In the genomic region with DNA sequence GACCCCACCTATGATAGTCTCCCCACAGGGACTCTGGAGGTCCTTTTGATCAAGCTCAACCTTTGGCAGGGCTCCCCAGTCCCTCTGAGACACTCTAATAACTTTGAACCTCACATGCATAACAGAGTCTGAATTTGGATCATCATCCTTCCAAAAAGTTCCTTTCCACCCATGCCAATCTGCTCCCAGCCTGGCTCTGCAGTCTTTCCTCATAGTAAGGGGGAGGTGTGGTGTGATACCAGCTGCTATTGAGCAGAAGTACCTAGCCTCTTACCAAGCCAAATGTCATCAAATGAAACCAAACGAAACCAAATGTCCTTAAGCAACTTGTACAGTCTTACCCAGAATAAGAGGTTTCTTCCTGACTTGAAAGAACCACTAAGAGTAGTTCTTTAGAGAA, we compare ENCODE assay signal across 21 cellular contexts. TPM values are rescaled to one million over a fixed set of nuclear protein-coding genes. Genes with fewer than 3 reads are reported as not detected.
DNase-seq lines count a peak whose midpoint lies in the region; ATAC-seq lines count a peak whose summit lies in the region.
"Had no signal": no experiment of that assay in that cellular context is flagged by ENCODE, and none has a peak within 500 bp of the region (broad histone marks: within the 10 kb centered on the region; RNA-seq: fewer than 3 reads in every experiment).

No MANE protein-coding gene starts in this region.

- in situ Hi-C loops in G401 (cut with HindIII; ENCODE audit: low sequenced_read_pairs) = no loop called here

- peak; percentile 30 for ATAC-seq in Right ventricle myocardium superior (ENCODE audit: poor library complexity)
- no peak for ATAC-seq in GM18873 (IDR thresholded peaks at IDR 0.05; ENCODE audit: low FRiP score, unreplicated experiment)
- ATAC-seq: PC-3 had no signal

- DNase-seq in Right ventricle myocardium superior (no peak), cardiac septum (ENCODE audit: low spot score) (no peak), G401 (ENCODE audit: low spot score) (peak; percentile 27), inferior parietal cortex (ENCODE audit: extremely low spot score) (peak; percentile 59), superior temporal gyrus (ENCODE audit: extremely low spot score) (peak; percentile 55), ecto neural progenitor cell (ENCODE audit: low spot score) (no peak), T1000 (lab: John Stamatoyannopoulos, UW) (no peak)
- DNase-seq: CD4-positive, alpha-beta T cell; DMS53; EL; GF-D8; NCI-H1048; NCI-H1417; NCI-H1694; NCI-H2029 treated with DMSO at 0.1 percent for 48 hours; NCI-H446 treated with DMSO at 0.1 percent for 48 hours; NCI-H526; NCI-H82; NK-92 treated with Interleukin-12 subunit alpha and Interleukin-12 subunit beta, amount 100 ng/mL, for 24 hours; PC-3 had no signal

- intact Hi-C loops in Right ventricle myocardium superior (cut with DNase I) = no loop called here
- intact Hi-C loops in cardiac septum (cut with DNase I) = no loop called here

RNA-seq across cellular contexts. Expression of a gene that starts 36.5 kb away (rescaled TPM):
- total RNA-seq in Right ventricle myocardium superior = 153 TPM
- 208 TPM for total RNA-seq in cardiac septum
- 0.14 and 1.0 TPM in 2 replicates for total RNA-seq in G401 (2014; rRNA removed; shearing (Covaris generic))
- total RNA-seq: CD4-positive, alpha-beta T cell had no signal

Comparison
In these comparisons a context has a peak if more than half of its experiments do, and no peak if none do; other contexts are left out.
1. DNase-seq: peak in G401 (single experiment), inferior parietal cortex (single experiment) and superior temporal gyrus (single experiment); none in Right ventricle myocardium superior (single experiment), cardiac septum (single experiment), ecto neural progenitor cell (single experiment) and T1000 (single experiment).
2. RNA of a gene that starts 36.5 kb away (total RNA-seq): 208 TPM in cardiac septum (single experiment) and 153 TPM in Right ventricle myocardium superior (single experiment); 0.14 to 1.0 TPM in G401; every median in the first group is over 10 times any median in the second.